In the genomic region with DNA sequence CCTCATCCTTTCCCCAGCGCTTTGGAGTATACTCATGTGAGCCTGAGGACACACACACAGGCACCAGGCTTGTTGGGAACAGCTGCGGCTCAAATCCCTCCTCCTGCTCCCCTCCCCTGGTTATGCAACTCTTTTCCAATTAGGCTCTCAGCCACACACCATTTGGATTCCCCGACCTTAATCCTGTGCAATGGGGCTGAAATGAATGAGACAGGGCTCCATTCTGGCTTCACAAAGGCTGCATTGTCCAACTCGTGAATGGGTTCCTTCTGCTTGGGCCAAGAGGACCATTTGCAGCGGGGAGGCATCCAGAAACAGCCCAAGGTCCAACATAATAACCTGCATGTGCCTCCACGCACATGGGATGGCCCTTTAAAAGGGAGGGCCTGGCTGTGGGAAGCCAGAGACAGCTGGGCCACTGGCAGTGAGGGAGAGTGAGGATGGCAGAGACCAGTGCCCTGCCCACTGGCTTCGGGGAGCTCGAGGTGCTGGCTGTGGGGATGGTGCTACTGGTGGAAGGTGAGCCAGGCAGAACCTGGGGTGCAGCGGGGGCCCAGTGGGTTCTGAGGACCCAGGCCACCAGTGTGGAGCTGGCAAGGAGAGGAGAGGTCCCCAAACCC, we compare ENCODE assay signal across 16 cellular contexts. TPM values are rescaled to one million over a fixed set of nuclear protein-coding genes. Genes with fewer than 3 reads are reported as not detected.
DNase-seq lines count a peak whose midpoint lies in the region; ATAC-seq and TF ChIP-seq lines count a peak whose summit lies in the region.
"Had no signal": no experiment of that assay in that cellular context is flagged by ENCODE, and none has a peak within 500 bp of the region (broad histone marks: within the 10 kb centered on the region; RNA-seq: fewer than 3 reads in every experiment).

A gene with protein sequence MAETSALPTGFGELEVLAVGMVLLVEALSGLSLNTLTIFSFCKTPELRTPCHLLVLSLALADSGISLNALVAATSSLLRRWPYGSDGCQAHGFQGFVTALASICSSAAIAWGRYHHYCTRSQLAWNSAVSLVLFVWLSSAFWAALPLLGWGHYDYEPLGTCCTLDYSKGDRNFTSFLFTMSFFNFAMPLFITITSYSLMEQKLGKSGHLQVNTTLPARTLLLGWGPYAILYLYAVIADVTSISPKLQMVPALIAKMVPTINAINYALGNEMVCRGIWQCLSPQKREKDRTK (plus strand): TSS at position 403 of the 620 bp plus-strand sequence. CDS start 38 bp downstream, at position 441.

- H3K4me2 ChIP-seq in PC-9: no peak within 1 kb of the TSS

- intact Hi-C loops in A673 (cut with micrococcal nuclease; ENCODE audit: unreplicated experiment) (no loop called here), PC-9 (cut with micrococcal nuclease; ENCODE audit: unreplicated experiment) (no loop called here)

- DNase-seq in A673 (ENCODE audit: low spot score) (peak; percentile 47), NCI-H446 (lab: John Stamatoyannopoulos, UW) (peak; percentile 55 to 84), middle frontal gyrus (ENCODE audit: extremely low spot score, low spot score) (peak; percentile 90), kidney tubule cell (ENCODE audit: low spot score) (no peak), NCI-H1417 treated with DMSO at 0.1 percent for 48 hours (lab: John Stamatoyannopoulos, UW) (no peak), PC-9 (no peak)
- DNase-seq: activated T-cell treated with anti-CD3 and anti-CD28 coated beads, Interleukin-2, amount 50 U/mL, for 48 hours; NCI-H1436 treated with DMSO at 0.1 percent for 48 hours; thyroid gland had no signal

- no peaks in the 10 kb centered on the region for H3K9me3 ChIP-seq in A673 (ENCODE audit: low read depth, low read length, poor library complexity, severe bottlenecking)
- no peaks in the 10 kb centered on the region for H3K9me3 ChIP-seq in ectodermal cell (ENCODE audit: control insufficient read depth, low read length)
- H3K9me3 ChIP-seq in PC-9 (ENCODE audit: insufficient read depth, low read depth): no peaks in the 10 kb centered on the region; the same call in 1 of the 2 replicates
- H3K9me3 ChIP-seq: breast epithelium, thyroid gland had no signal

- CTCF ChIA-PET in A673 (lab: Charles Lee): no interaction called here
- CTCF ChIA-PET in PC-9 (lab: Charles Lee): interaction anchor here (1.0 kb wide), 1 partner anchor 279 kb away, joined by 5 read pairs; no protein-coding TSS in a partner anchor

- H3K4me3 ChIP-seq in A673 (ENCODE audit: low read depth, low read length, poor library complexity, severe bottlenecking): no peak within 1 kb of the TSS
- H3K4me3 ChIP-seq in ectodermal cell (ENCODE audit: insufficient read depth, low read depth, low read length): no peak within 1 kb of the TSS
- no peak within 1 kb of the TSS for H3K4me3 ChIP-seq in PC-9
- H3K4me3 ChIP-seq: thyroid gland had no signal

- 65 to 67% methylated on average over 9 of the region's 9 CpGs for WGBS in ectodermal cell, 2 experiments

- H3K27ac ChIP-seq in A673 (ENCODE audit: low read depth, low read length, poor library complexity, severe bottlenecking) (no peak within 1 kb of the TSS), ectodermal cell (ENCODE audit: insufficient read depth, low read depth, low read length, poor library complexity, severe bottlenecking) (peak within 1 kb of the TSS; percentile 8), PC-9 (no peak within 1 kb of the TSS)
- H3K27ac ChIP-seq: thyroid gland had no signal

- TF ChIP-seq CTCF in A673 (conservative IDR thresholded peaks at IDR 0.05; ENCODE audit: low read depth, low read length): no peak
- TF ChIP-seq CTCF in PC-9 (conservative IDR thresholded peaks at IDR 0.05): no peak

- H3F3A ChIP-seq in PC-9 (ENCODE audit: insufficient read depth, low read depth): no peaks in the 10 kb centered on the region

- H3K36me3 ChIP-seq in A673 (ENCODE audit: insufficient read depth, low read length, poor library complexity, severe bottlenecking) (no peaks in the 10 kb centered on the region), ectodermal cell (ENCODE audit: control insufficient read depth, insufficient read depth, low read length) (no peaks in the 10 kb centered on the region), PC-9 (ENCODE audit: low read depth) (no peaks in the 10 kb centered on the region)
- H3K36me3 ChIP-seq: breast epithelium, thyroid gland had no signal

- H3K4me1 ChIP-seq in A673 (ENCODE audit: insufficient read depth, low read length, poor library complexity, severe bottlenecking): no peaks in the 10 kb centered on the region
- peaks cover 15% of the 10 kb centered on the region for H3K4me1 ChIP-seq in ectodermal cell (ENCODE audit: control insufficient read depth, insufficient read depth, low read length)
- H3K4me1 ChIP-seq in PC-9 (replicated peaks; ENCODE audit: insufficient read depth): no peaks in the 10 kb centered on the region
- H3K4me1 ChIP-seq: breast epithelium, thyroid gland had no signal

- no peaks in the 10 kb centered on the region for H3K79me2 ChIP-seq in PC-9 (ENCODE audit: low read depth)

- POLR2A ChIA-PET in A673 (lab: Charles Lee; ENCODE audit: low non-redundant PET): no interaction called here
- POLR2A ChIA-PET in PC-9 (lab: Charles Lee; ENCODE audit: unreplicated experiment): interaction anchor here (0.6 kb wide), 1 partner anchor 85 kb away, joined by 4 read pairs; no protein-coding TSS in a partner anchor

- ATAC-seq in HG02981 (IDR thresholded peaks at IDR 0.05; ENCODE audit: unreplicated experiment): no peak

- BruUV-seq in A673 (replicated peaks; lab: Mats Ljungman, UMichigan) (no TSS peak), PC-9 (replicated peaks; lab: Mats Ljungman, UMichigan) (no TSS peak)

- H3K9me2 ChIP-seq in PC-9 (ENCODE audit: insufficient read depth): no peaks in the 10 kb centered on the region

- no peaks in the 10 kb centered on the region for H4K20me1 ChIP-seq in PC-9 (ENCODE audit: insufficient read depth)

- peaks cover 26% of the 10 kb centered on the region for H3K27me3 ChIP-seq in A673 (replicated peaks; ENCODE audit: insufficient read depth, low read depth, low read length, poor library complexity)
- no peaks in the 10 kb centered on the region for H3K27me3 ChIP-seq in ectodermal cell (ENCODE audit: control insufficient read depth, insufficient read depth, low read length, poor library complexity, severe bottlenecking)
- peaks cover 99% of the 10 kb centered on the region for H3K27me3 ChIP-seq in PC-9 (ENCODE audit: insufficient read depth, low read depth)
- H3K27me3 ChIP-seq: breast epithelium, thyroid gland had no signal

- H2AFZ ChIP-seq in PC-9: no peak within 1 kb of the TSS

RNA-seq across cellular contexts. Expression of the gene that starts here (rescaled TPM):
- total RNA-seq in A673 (2021): not detected in 2 replicates
- polyA plus RNA-seq in ectodermal cell (2013, experiment 1 of 4): not detected
- 0.11 TPM for polyA plus RNA-seq in ectodermal cell (2013, experiment 2 of 4)
- polyA plus RNA-seq in ectodermal cell (2013, experiment 3 of 4): 0.27 TPM
- 0.45 TPM for polyA plus RNA-seq in ectodermal cell (2013, experiment 4 of 4)
- not detected in 2 replicates for total RNA-seq in PC-9 (2021)
- total RNA-seq: HT-29, osteoblast had no signal
- polyA plus RNA-seq: AG04450, keratinocyte had no signal

Comparison
In these comparisons a context has a peak if more than half of its experiments do, and no peak if none do; other contexts are left out.
1. Peak in DNase-seq in A673; RNA of the gene not detected or under 1 TPM.
2. DNase-seq: peak in NCI-H446 (2 of 2) and middle frontal gyrus (single experiment); none in kidney tubule cell (single experiment), NCI-H1417 treated with DMSO at 0.1 percent for 48 hours (single experiment) and PC-9 (0 of 2).